In genomic region chr3:137770821-137771399, GRCh38 we compare ENCODE assay signal across 1 cellular context.
TF ChIP-seq lines count a peak whose summit lies in the region.

No MANE protein-coding gene starts in this region.

TF ChIP-seq in GM12878, 131 proteins besides CTCF, POLR2A, EP300 and RAD21:
- TF ChIP-seq PRDM15 (CRISPR knock-in tag; IDR thresholded peaks at IDR 0.05): no peak
- no peak for TF ChIP-seq BRCA1 (IDR thresholded peaks at IDR 0.05; ENCODE audit: low read depth, low read length)
- TF ChIP-seq EZH2 (IDR thresholded peaks at IDR 0.05; ENCODE audit: borderline replicate concordance, control insufficient read depth, low read depth, low read length): 0 out of 2 replicates have a peak, but pooled peaks have one; percentile 70
